17 cellular contexts compared by ENCODE assay signal in the genomic region with DNA sequence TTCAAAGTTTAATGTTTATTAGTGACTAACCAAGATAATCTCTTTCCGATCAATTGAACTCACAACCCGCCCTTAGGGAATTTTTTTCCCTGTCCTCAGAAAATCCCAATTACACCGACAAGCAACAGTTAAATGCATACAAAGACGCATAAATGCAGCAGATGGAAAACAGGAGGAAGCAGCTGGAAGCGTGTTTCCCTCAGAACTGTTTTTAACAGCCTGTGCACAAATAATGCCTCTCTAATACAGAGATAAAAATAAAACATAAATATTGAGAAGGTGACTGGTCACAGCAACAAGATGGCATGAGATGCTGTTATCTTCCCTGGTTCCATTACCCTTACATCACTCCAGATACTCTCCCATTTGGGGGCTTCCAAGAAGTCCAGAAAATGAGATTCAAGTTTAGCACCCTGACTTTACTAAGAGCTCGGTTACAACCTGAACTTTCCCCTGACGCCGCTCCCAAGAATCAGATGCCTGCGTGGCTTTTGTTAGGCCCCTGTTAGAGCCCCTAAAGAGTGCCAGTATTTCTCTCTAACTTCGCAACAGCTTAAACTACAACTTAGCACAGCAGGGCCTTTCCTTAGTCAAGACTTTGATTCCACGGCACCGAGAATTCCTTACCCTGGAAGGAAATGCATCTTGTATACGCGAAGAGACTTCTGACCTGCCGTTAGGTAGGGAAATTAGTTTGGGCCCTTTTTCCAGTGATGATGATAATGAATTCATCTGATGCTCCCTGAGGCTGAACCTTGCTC.
DNase-seq lines count a peak whose midpoint lies in the region; ATAC-seq and TF ChIP-seq lines count a peak whose summit lies in the region.
"Had no signal": no experiment of that assay in that cellular context is flagged by ENCODE, and none has a peak within 500 bp of the region (broad histone marks: within the 10 kb centered on the region; RNA-seq: fewer than 3 reads in every experiment).

No MANE protein-coding gene starts in this region.

- no peak overlapping the region for H3K9ac ChIP-seq in neural progenitor cell

- peak overlapping the region; percentile 49 for H3K4me3 Mint-ChIP-seq in neural progenitor cell
- H3K4me3 Mint-ChIP-seq in activated T-helper 2 cell treated with anti-CD3 and anti-CD28 coated beads, Interferon-gamma antibody, Interleukin-2, Interleukin-4, amounts not matched to agents 10 μg/mL and 5 μg/mL and 100 μg/mL, durations not matched to agents 14 hours and 24 hours and 36 hours (ENCODE audit: low read depth): no peak overlapping the region
- H3K4me3 Mint-ChIP-seq: CD4-positive, CD25-positive, alpha-beta regulatory T cell had no signal

- no peak for TF ChIP-seq CTCF in neural progenitor cell (IDR thresholded peaks at IDR 0.05)

- H2AFZ ChIP-seq in neural progenitor cell (replicated peaks): peak overlapping the region; percentile 65

- H3K36me3 Mint-ChIP-seq in neural progenitor cell: no peaks in the 10 kb centered on the region
- no peaks in the 10 kb centered on the region for H3K36me3 Mint-ChIP-seq in activated T-helper 2 cell treated with anti-CD3 and anti-CD28 coated beads, Interferon-gamma antibody, Interleukin-2, Interleukin-4, amounts not matched to agents 10 μg/mL and 5 μg/mL and 100 μg/mL, durations not matched to agents 14 hours and 24 hours and 36 hours (ENCODE audit: low read depth)
- H3K36me3 Mint-ChIP-seq: CD4-positive, CD25-positive, alpha-beta regulatory T cell had no signal

- H3K79me2 ChIP-seq in neural progenitor cell (ENCODE audit: low read depth): no peaks in the 10 kb centered on the region

- no peaks in the 10 kb centered on the region for H4K20me1 ChIP-seq in neural progenitor cell (ENCODE audit: low read depth)

- no peaks in the 10 kb centered on the region for H3F3A ChIP-seq in neural progenitor cell (ENCODE audit: low read depth)

- H3K27ac ChIP-seq in neural progenitor cell: no peak overlapping the region

- intact Hi-C loops in activated T-helper 2 cell treated with anti-CD3 and anti-CD28 coated beads, Interferon-gamma antibody, Interleukin-2, Interleukin-4, amounts not matched to agents 10 μg/mL and 5 μg/mL and 100 μg/mL, durations not matched to agents 14 hours and 24 hours and 36 hours (cut with micrococcal nuclease): no loop called here

- H3K27ac Mint-ChIP-seq in neural progenitor cell: peak overlapping the region; percentile 81
- no peak overlapping the region for H3K27ac Mint-ChIP-seq in activated T-helper 2 cell treated with anti-CD3 and anti-CD28 coated beads, Interferon-gamma antibody, Interleukin-2, Interleukin-4, amounts not matched to agents 10 μg/mL and 5 μg/mL and 100 μg/mL, durations not matched to agents 14 hours and 24 hours and 36 hours
- H3K27ac Mint-ChIP-seq: CD4-positive, CD25-positive, alpha-beta regulatory T cell had no signal

- peaks cover 27% of the 10 kb centered on the region for H3K4me1 Mint-ChIP-seq in neural progenitor cell
- no peaks in the 10 kb centered on the region for H3K4me1 Mint-ChIP-seq in activated T-helper 2 cell treated with anti-CD3 and anti-CD28 coated beads, Interferon-gamma antibody, Interleukin-2, Interleukin-4, amounts not matched to agents 10 μg/mL and 5 μg/mL and 100 μg/mL, durations not matched to agents 14 hours and 24 hours and 36 hours (ENCODE audit: low read depth)
- H3K4me1 Mint-ChIP-seq: CD4-positive, CD25-positive, alpha-beta regulatory T cell had no signal

- peak overlapping the region; percentile 42 for H3K4me2 ChIP-seq in neural progenitor cell

- peaks cover 14% of the 10 kb centered on the region for H3K4me1 ChIP-seq in neural progenitor cell

- H3K27me3 Mint-ChIP-seq in neural progenitor cell (ENCODE audit: insufficient read depth, low read depth): no peaks in the 10 kb centered on the region
- peaks cover 2% of the 10 kb centered on the region for H3K27me3 Mint-ChIP-seq in activated T-helper 2 cell treated with anti-CD3 and anti-CD28 coated beads, Interferon-gamma antibody, Interleukin-2, Interleukin-4, amounts not matched to agents 10 μg/mL and 5 μg/mL and 100 μg/mL, durations not matched to agents 14 hours and 24 hours and 36 hours (ENCODE audit: low read depth)
- H3K27me3 Mint-ChIP-seq: CD4-positive, CD25-positive, alpha-beta regulatory T cell had no signal

- no peaks in the 10 kb centered on the region for H3K9me3 ChIP-seq in neural progenitor cell (ENCODE audit: low read depth)
- H3K9me3 ChIP-seq: HAP-1 had no signal

- no peak for ATAC-seq in HG03378 (IDR thresholded peaks at IDR 0.05; ENCODE audit: unreplicated experiment)
- no peak for ATAC-seq in GM21737 (IDR thresholded peaks at IDR 0.05; ENCODE audit: unreplicated experiment)
- ATAC-seq: Panc1 had no signal

- peaks cover 4% of the 10 kb centered on the region for H3K9me3 Mint-ChIP-seq in neural progenitor cell
- no peaks in the 10 kb centered on the region for H3K9me3 Mint-ChIP-seq in activated T-helper 2 cell treated with anti-CD3 and anti-CD28 coated beads, Interferon-gamma antibody, Interleukin-2, Interleukin-4, amounts not matched to agents 10 μg/mL and 5 μg/mL and 100 μg/mL, durations not matched to agents 14 hours and 24 hours and 36 hours

- no peaks in the 10 kb centered on the region for H3K36me3 ChIP-seq in H7 (replicated peaks; ENCODE audit: control insufficient read depth, insufficient read depth, low read length)
- no peaks in the 10 kb centered on the region for H3K36me3 ChIP-seq in neural progenitor cell
- H3K36me3 ChIP-seq: HAP-1 had no signal

- DNase-seq in H7: peak; percentile 15
- DNase-seq in NCI-H526 treated with DMSO at 0.1 percent for 48 hours (lab: John Stamatoyannopoulos, UW): peak; percentile 26
- DNase-seq in dermis microvascular lymphatic vessel endothelial cell (ENCODE audit: low read depth in 2 of 2): peak; percentile 48 to 67
- DNase-seq in neural progenitor cell (ENCODE audit: low spot score): no peak
- no peak for DNase-seq in activated T-helper 2 cell treated with anti-CD3 and anti-CD28 coated beads, Interferon-gamma antibody, Interleukin-2, Interleukin-4, amounts not matched to agents 10 μg/mL and 5 μg/mL and 100 μg/mL, durations not matched to agents 14 hours and 24 hours and 36 hours (ENCODE audit: low spot score)
- DNase-seq in COLO668 (lab: John Stamatoyannopoulos, UW; ENCODE audit: unreplicated experiment): no peak
- DNase-seq: ACHN; AML-193; CD4-positive, CD25-positive, alpha-beta regulatory T cell; NCI-H1436 treated with DMSO at 0.1 percent for 48 hours; NCI-H446 treated with DMSO at 0.1 percent for 48 hours; NCI-H774; T-helper 1 cell had no signal

- no peak overlapping the region for H3K4me3 ChIP-seq in H7 (ENCODE audit: insufficient read depth, low read depth, low read length)
- H3K4me3 ChIP-seq in neural progenitor cell: no peak overlapping the region
- H3K4me3 ChIP-seq: HAP-1 had no signal

- H3K27me3 ChIP-seq in H7 (ENCODE audit: control insufficient read depth, insufficient read depth, low read length) (no peaks in the 10 kb centered on the region), neural progenitor cell (no peaks in the 10 kb centered on the region)

Comparison
In these comparisons a context has a peak if more than half of its experiments do, and no peak if none do; other contexts are left out.
1. DNase-seq: peak in H7 (single experiment), NCI-H526 treated with DMSO at 0.1 percent for 48 hours (single experiment) and dermis microvascular lymphatic vessel endothelial cell (2 of 2); none in neural progenitor cell (single experiment), activated T-helper 2 cell treated with anti-CD3 and anti-CD28 coated beads, Interferon-gamma antibody, Interleukin-2, Interleukin-4, amounts not matched to agents 10 μg/mL and 5 μg/mL and 100 μg/mL, durations not matched to agents 14 hours and 24 hours and 36 hours (single experiment) and COLO668 (single experiment).